Comparison of ENCODE assay signal across 35 cellular contexts in genomic region chr19:53532362-53532761, GRCh38.
"Had no signal": no experiment of that assay in that cellular context is flagged by ENCODE, and none has a peak within 500 bp of the region (broad histone marks: within the 10 kb centered on the region; RNA-seq: fewer than 3 reads in every experiment).

No MANE protein-coding gene starts in this region.

- H3K4me3 ChIP-seq: adrenal gland, body of pancreas, breast epithelium had no signal

- H3K36me3 ChIP-seq: adrenal gland, brain microvascular endothelial cell, breast epithelium had no signal

- H3K4me1 ChIP-seq: adrenal gland, breast epithelium had no signal

- H3K27me3 Mint-ChIP-seq: activated B cell treated with CpG ODN at 0.5 μM for 24 hours; activated CD4-positive, alpha-beta memory T cell treated with anti-CD3 and anti-CD28 coated beads for 36 hours; activated CD4-positive, alpha-beta T cell treated with anti-CD3 and anti-CD28 coated beads, Interleukin-2, amount 10 ng/mL, durations not matched to agents 24 days and 14 days; activated CD8-positive, alpha-beta T cell treated with anti-CD3 and anti-CD28 coated beads for 36 hours; activated naive CD4-positive, alpha-beta T cell treated with anti-CD3 and anti-CD28 coated beads, Interleukin-2, amount 10 ng/mL, durations not matched to agents 7 days and 5 days; activated naive CD4-positive, alpha-beta T cell treated with anti-CD3 and anti-CD28 coated beads, Interleukin-2, amount 50 U/mL, for 24 hours; activated naive CD8-positive, alpha-beta T cell; activated naive CD8-positive, alpha-beta T cell treated with anti-CD3 and anti-CD28 coated beads, Interleukin-2, amount 10 ng/mL, durations not matched to agents 7 days and 5 days; activated naive CD8-positive, alpha-beta T cell treated with anti-CD3 and anti-CD28 coated beads, Interleukin-2, amount 50 U/mL, for 24 hours; activated T-helper 17 cell treated with anti-CD3 and anti-CD28 coated beads, Interleukin-2, amount 50 U/mL, for 72 hours had no signal

- ATAC-seq: activated CD8-positive, alpha-beta T cell treated with anti-CD3 and anti-CD28 coated beads for 36 hours; activated naive CD8-positive, alpha-beta T cell treated with anti-CD3 and anti-CD28 coated beads, Interleukin-2, amount 50 U/mL, for 24 hours; activated T-cell treated with anti-CD3 and anti-CD28 coated beads, Interleukin-2, amount 50 U/mL, for 4 hours; activated T-cell treated with anti-CD3 and anti-CD28 coated beads, Interleukin-2, amount 50 U/mL, for 72 hours; activated T-helper 17 cell treated with anti-CD3 and anti-CD28 coated beads, Interleukin-2, amount 50 U/mL, for 72 hours; body of pancreas had no signal

- H3K4me3 Mint-ChIP-seq: activated B cell treated with CpG ODN at 0.5 μM for 24 hours; activated CD4-positive, alpha-beta memory T cell treated with anti-CD3 and anti-CD28 coated beads for 36 hours; activated CD4-positive, alpha-beta T cell treated with anti-CD3 and anti-CD28 coated beads, Interleukin-2, amount 10 ng/mL, durations not matched to agents 24 days and 14 days; activated CD8-positive, alpha-beta T cell treated with anti-CD3 and anti-CD28 coated beads for 36 hours; activated naive CD4-positive, alpha-beta T cell treated with anti-CD3 and anti-CD28 coated beads, Interleukin-2, amount 10 ng/mL, durations not matched to agents 7 days and 5 days; activated naive CD4-positive, alpha-beta T cell treated with anti-CD3 and anti-CD28 coated beads, Interleukin-2, amount 50 U/mL, for 24 hours; activated naive CD8-positive, alpha-beta T cell; activated naive CD8-positive, alpha-beta T cell treated with anti-CD3 and anti-CD28 coated beads, Interleukin-2, amount 10 ng/mL, durations not matched to agents 7 days and 5 days; activated naive CD8-positive, alpha-beta T cell treated with anti-CD3 and anti-CD28 coated beads, Interleukin-2, amount 50 U/mL, for 24 hours; activated T-cell treated with anti-CD3 and anti-CD28 coated beads, Interleukin-2, amount 50 U/mL, for 4 hours; activated T-cell treated with anti-CD3 and anti-CD28 coated beads, Interleukin-2, amount 50 U/mL, for 72 hours; activated T-helper 1 cell treated with anti-CD3 and anti-CD28 coated beads, Interleukin-12 subunit alpha, Interleukin-12 subunit beta, Interleukin-2, Interleukin-4 antibody, amounts not matched to agents 30 ng/mL and 10 ng/mL and 1 ng/mL, durations not matched to agents 14 hours and 24 hours and 36 hours; activated T-helper 17 cell treated with anti-CD3 and anti-CD28 coated beads, Interleukin-2, amount 50 U/mL, for 72 hours; T-helper 1 cell treated with Interleukin-12 subunit alpha and Interleukin-12 subunit beta and Interleukin-4 antibody, amounts not matched to agents 30 μg/mL and 1 μg/mL, for 36 hours; T-helper 2 cell treated with Interferon-gamma antibody and Interleukin-4, amounts not matched to agents 5 μg/mL and 100 μg/mL, for 36 hours had no signal

- DNase-seq: activated B cell treated with CpG ODN at 0.5 μM for 24 hours; activated CD4-positive, alpha-beta memory T cell treated with anti-CD3 and anti-CD28 coated beads for 36 hours; activated CD4-positive, alpha-beta T cell treated with anti-CD3 and anti-CD28 coated beads for 4 hours; activated CD4-positive, alpha-beta T cell treated with anti-CD3 and anti-CD28 coated beads, Interleukin-2, amount 10 ng/mL, durations not matched to agents 24 days and 14 days; activated CD4-positive, alpha-beta T cell treated with anti-CD3 and anti-CD28 coated beads, Interleukin-2, amount 50 U/mL, for 1 hour; activated CD4-positive, alpha-beta T cell treated with anti-CD3 and anti-CD28 coated beads, Interleukin-2, amount 50 U/mL, for 4 hours; activated CD4-positive, CD25-positive, alpha-beta regulatory T cell treated with anti-CD3 and anti-CD28 coated beads, Interleukin-2, amount 50 U/mL, for 72 hours; activated CD8-positive, alpha-beta memory T cell treated with anti-CD3 and anti-CD28 coated beads, Interleukin-2, amount 50 U/mL, for 4 hours; activated CD8-positive, alpha-beta T cell treated with anti-CD3 and anti-CD28 coated beads for 36 hours; activated gamma-delta T cell; activated naive CD4-positive, alpha-beta T cell treated with anti-CD3 and anti-CD28 coated beads, Interleukin-2, amount 10 ng/mL, durations not matched to agents 7 days and 5 days; activated naive CD4-positive, alpha-beta T cell treated with Interleukin-2 at 50 U/mL for 16 hours; activated naive CD8-positive, alpha-beta T cell treated with anti-CD3 and anti-CD28 coated beads, Interleukin-2, amount 10 ng/mL, durations not matched to agents 7 days and 5 days; activated naive CD8-positive, alpha-beta T cell treated with anti-CD3 and anti-CD28 coated beads, Interleukin-2, amount 50 U/mL, for 24 hours; activated T-cell treated with anti-CD3 and anti-CD28 coated beads for 4 hours; activated T-cell treated with anti-CD3 and anti-CD28 coated beads, Interleukin-2, amount 50 U/mL, for 1 hour; activated T-cell treated with anti-CD3 and anti-CD28 coated beads, Interleukin-2, amount 50 U/mL, for 4 hours; activated T-cell treated with anti-CD3 and anti-CD28 coated beads, Interleukin-2, amount 50 U/mL, for 72 hours; adrenal gland; amniotic stem cell; aorta; body of pancreas; brain microvascular endothelial cell; central memory CD4-positive, alpha-beta T cell; T-helper 1 cell; T-helper 2 cell; T-helper 9 cell had no signal

- H3K27ac Mint-ChIP-seq: activated B cell treated with CpG ODN at 0.5 μM for 24 hours; activated CD4-positive, alpha-beta memory T cell treated with anti-CD3 and anti-CD28 coated beads for 36 hours; activated CD4-positive, alpha-beta T cell treated with anti-CD3 and anti-CD28 coated beads, Interleukin-2, amount 10 ng/mL, durations not matched to agents 24 days and 14 days; activated CD8-positive, alpha-beta T cell treated with anti-CD3 and anti-CD28 coated beads for 36 hours; activated naive CD4-positive, alpha-beta T cell treated with anti-CD3 and anti-CD28 coated beads, Interleukin-2, amount 10 ng/mL, durations not matched to agents 7 days and 5 days; activated naive CD4-positive, alpha-beta T cell treated with anti-CD3 and anti-CD28 coated beads, Interleukin-2, amount 50 U/mL, for 24 hours; activated naive CD8-positive, alpha-beta T cell; activated naive CD8-positive, alpha-beta T cell treated with anti-CD3 and anti-CD28 coated beads, Interleukin-2, amount 10 ng/mL, durations not matched to agents 7 days and 5 days; activated naive CD8-positive, alpha-beta T cell treated with anti-CD3 and anti-CD28 coated beads, Interleukin-2, amount 50 U/mL, for 24 hours; activated T-cell treated with anti-CD3 and anti-CD28 coated beads, Interleukin-2, amount 50 U/mL, for 72 hours; activated T-helper 1 cell treated with anti-CD3 and anti-CD28 coated beads, Interleukin-12 subunit alpha, Interleukin-12 subunit beta, Interleukin-2, Interleukin-4 antibody, amounts not matched to agents 30 ng/mL and 10 ng/mL and 1 ng/mL, durations not matched to agents 14 hours and 24 hours and 36 hours; activated T-helper 17 cell treated with anti-CD3 and anti-CD28 coated beads, Interleukin-2, amount 50 U/mL, for 72 hours; T-helper 1 cell treated with Interleukin-12 subunit alpha and Interleukin-12 subunit beta and Interleukin-4 antibody, amounts not matched to agents 30 μg/mL and 1 μg/mL, for 36 hours; T-helper 2 cell treated with Interferon-gamma antibody and Interleukin-4, amounts not matched to agents 5 μg/mL and 100 μg/mL, for 36 hours had no signal

- H3K27ac ChIP-seq: adrenal gland, body of pancreas, brain microvascular endothelial cell, breast epithelium, VCaP had no signal

- H3K27me3 ChIP-seq: adrenal gland, body of pancreas, brain microvascular endothelial cell, breast epithelium had no signal

- H3K4me1 Mint-ChIP-seq: activated B cell treated with CpG ODN at 0.5 μM for 24 hours; activated CD4-positive, alpha-beta T cell treated with anti-CD3 and anti-CD28 coated beads, Interleukin-2, amount 10 ng/mL, durations not matched to agents 24 days and 14 days; activated T-helper 17 cell treated with anti-CD3 and anti-CD28 coated beads, Interleukin-2, amount 50 U/mL, for 72 hours had no signal

- H3K9me3 ChIP-seq: adrenal gland, body of pancreas, breast epithelium had no signal
